ENCODE assay signal across 8 cellular contexts in the genomic region with DNA sequence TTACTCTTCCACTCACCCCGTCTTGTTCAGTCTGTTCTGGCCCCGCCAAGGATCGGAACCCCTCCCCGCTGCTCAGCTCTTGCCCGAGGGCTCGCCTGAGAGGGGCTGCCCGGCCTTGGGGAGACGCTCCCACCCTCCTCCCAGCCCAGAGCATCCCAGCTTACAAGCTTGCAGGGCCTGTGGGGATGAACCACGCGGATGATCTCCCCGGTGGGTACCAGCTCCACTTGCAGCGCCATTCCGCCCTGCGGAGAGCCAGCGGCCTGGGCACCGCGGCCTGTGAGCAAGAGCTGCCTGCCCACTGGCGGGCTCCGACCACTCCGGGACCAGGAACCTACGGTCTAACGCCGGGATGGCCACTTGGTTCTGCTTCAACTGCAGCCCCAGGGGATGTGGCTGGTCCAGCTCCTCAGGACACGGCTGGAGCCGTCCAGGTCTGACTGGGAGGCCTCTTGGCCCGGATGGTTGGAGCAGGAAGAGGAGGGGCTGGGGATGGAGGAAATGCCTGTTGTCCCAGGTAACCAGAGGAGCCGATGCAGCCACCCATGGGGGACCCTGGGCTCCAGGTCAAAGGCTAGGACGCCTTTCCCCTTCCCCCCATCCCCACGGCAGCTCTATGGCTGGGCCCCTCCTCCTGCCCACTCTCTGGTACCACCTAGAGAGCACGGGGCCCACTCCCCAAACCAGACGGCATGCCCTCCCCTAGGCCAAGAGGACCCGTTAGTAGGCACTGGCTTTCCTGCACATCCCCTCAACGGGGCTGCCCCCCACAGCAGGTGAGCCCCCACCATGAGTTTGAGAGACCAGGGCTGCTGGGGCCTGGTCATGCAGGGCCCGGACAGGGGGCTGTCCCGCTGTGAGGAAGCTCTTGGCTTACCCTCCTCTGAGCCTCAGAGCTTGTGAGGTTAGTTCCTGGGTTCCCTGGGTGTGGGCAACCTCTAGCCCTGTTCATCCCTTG. TPM values are rescaled to one million over a fixed set of nuclear protein-coding genes. Genes with fewer than 3 reads are reported as not detected.
A peak's percentile ranks its signal among the peaks of the same experiment; 100 is the strongest.
DNase-seq lines count a peak whose midpoint lies in the region; ATAC-seq and TF ChIP-seq lines count a peak whose summit lies in the region.

A gene with protein sequence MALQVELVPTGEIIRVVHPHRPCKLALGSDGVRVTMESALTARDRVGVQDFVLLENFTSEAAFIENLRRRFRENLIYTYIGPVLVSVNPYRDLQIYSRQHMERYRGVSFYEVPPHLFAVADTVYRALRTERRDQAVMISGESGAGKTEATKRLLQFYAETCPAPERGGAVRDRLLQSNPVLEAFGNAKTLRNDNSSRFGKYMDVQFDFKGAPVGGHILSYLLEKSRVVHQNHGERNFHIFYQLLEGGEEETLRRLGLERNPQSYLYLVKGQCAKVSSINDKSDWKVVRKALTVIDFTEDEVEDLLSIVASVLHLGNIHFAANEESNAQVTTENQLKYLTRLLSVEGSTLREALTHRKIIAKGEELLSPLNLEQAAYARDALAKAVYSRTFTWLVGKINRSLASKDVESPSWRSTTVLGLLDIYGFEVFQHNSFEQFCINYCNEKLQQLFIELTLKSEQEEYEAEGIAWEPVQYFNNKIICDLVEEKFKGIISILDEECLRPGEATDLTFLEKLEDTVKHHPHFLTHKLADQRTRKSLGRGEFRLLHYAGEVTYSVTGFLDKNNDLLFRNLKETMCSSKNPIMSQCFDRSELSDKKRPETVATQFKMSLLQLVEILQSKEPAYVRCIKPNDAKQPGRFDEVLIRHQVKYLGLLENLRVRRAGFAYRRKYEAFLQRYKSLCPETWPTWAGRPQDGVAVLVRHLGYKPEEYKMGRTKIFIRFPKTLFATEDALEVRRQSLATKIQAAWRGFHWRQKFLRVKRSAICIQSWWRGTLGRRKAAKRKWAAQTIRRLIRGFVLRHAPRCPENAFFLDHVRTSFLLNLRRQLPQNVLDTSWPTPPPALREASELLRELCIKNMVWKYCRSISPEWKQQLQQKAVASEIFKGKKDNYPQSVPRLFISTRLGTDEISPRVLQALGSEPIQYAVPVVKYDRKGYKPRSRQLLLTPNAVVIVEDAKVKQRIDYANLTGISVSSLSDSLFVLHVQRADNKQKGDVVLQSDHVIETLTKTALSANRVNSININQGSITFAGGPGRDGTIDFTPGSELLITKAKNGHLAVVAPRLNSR (minus strand): TSS at position 438 of the 958 bp plus-strand sequence. CDS start 199 bp downstream, at position 239.

- H3K36me3 ChIP-seq in GM23338 (ENCODE audit: insufficient read depth) = no peaks in the 10 kb centered on the region
- H3K36me3 ChIP-seq in rectal smooth muscle tissue (ENCODE audit: control insufficient read depth, insufficient read depth, low read length) = peaks cover 13% of the 10 kb centered on the region

- peak within 1 kb of the TSS; percentile 25 for H3K9ac ChIP-seq in rectal smooth muscle tissue (ENCODE audit: low read length)

- H3K4me3 ChIP-seq in GM23338 (peak within 1 kb of the TSS; percentile 84), rectal smooth muscle tissue (ENCODE audit: low read length) (peak within 1 kb of the TSS; percentile 48)

- H3K4me2 ChIP-seq in GM23338 = peak within 1 kb of the TSS; percentile 96

- H4K20me1 ChIP-seq in GM23338 (replicated peaks; ENCODE audit: insufficient read depth) = no peaks in the 10 kb centered on the region; the same call in 1 of the 2 replicates

- H3K4me1 Mint-ChIP-seq in GM23338 = peaks cover 26% of the 10 kb centered on the region
- peaks cover 33% of the 10 kb centered on the region for H3K4me1 Mint-ChIP-seq in activated T-cell treated with anti-CD3 and anti-CD28 coated beads, Interleukin-2, amount 50 U/mL, for 4 hours (ENCODE audit: low read depth)

- no peaks in the 10 kb centered on the region; the same call in 2 of the 3 replicates for H3K9me3 Mint-ChIP-seq in GM23338
- H3K9me3 Mint-ChIP-seq in activated T-cell treated with anti-CD3 and anti-CD28 coated beads, Interleukin-2, amount 50 U/mL, for 4 hours = no peaks in the 10 kb centered on the region

- ATAC-seq in GM23338 (peak; percentile 34), left cardiac atrium (peak in 1 of 2 donors; percentile 2), GM18870 (IDR thresholded peaks at IDR 0.05; ENCODE audit: unreplicated experiment) (no peak)
- no peak for ATAC-seq in activated T-cell treated with anti-CD3 and anti-CD28 coated beads, Interleukin-2, amount 50 U/mL, for 4 hours

- H3K36me3 Mint-ChIP-seq in GM23338 (ENCODE audit: low read depth) = no peaks in the 10 kb centered on the region
- no peaks in the 10 kb centered on the region for H3K36me3 Mint-ChIP-seq in activated T-cell treated with anti-CD3 and anti-CD28 coated beads, Interleukin-2, amount 50 U/mL, for 4 hours (ENCODE audit: insufficient read depth)

- peaks cover 28% of the 10 kb centered on the region for H3K27me3 ChIP-seq in GM23338 (ENCODE audit: insufficient read depth)
- no peaks in the 10 kb centered on the region for H3K27me3 ChIP-seq in rectal smooth muscle tissue (ENCODE audit: control insufficient read depth, insufficient read depth, low read length)

- H3K4me1 ChIP-seq in GM23338 (ENCODE audit: insufficient read depth) (peaks cover 12% of the 10 kb centered on the region), rectal smooth muscle tissue (ENCODE audit: control insufficient read depth, insufficient read depth, low read length) (peaks cover 38% of the 10 kb centered on the region)

- DNase-seq in GM23338 (ENCODE audit: low spot score) (peak; percentile 72), left cardiac atrium (peak; percentile 55), NCI-H1930 (lab: John Stamatoyannopoulos, UW) (no peak), nucleus accumbens (lab: John Stamatoyannopoulos, UW) (no peak), NCI-H1417 treated with DMSO at 0.1 percent for 48 hours (lab: John Stamatoyannopoulos, UW) (no peak)
- no peak for DNase-seq in activated T-cell treated with anti-CD3 and anti-CD28 coated beads, Interleukin-2, amount 50 U/mL, for 4 hours

- peaks cover 27% of the 10 kb centered on the region for H3K27me3 Mint-ChIP-seq in GM23338 (ENCODE audit: insufficient read depth, low read depth, poor library complexity)
- H3K27me3 Mint-ChIP-seq in activated T-cell treated with anti-CD3 and anti-CD28 coated beads, Interleukin-2, amount 50 U/mL, for 4 hours (ENCODE audit: low read depth) = no peaks in the 10 kb centered on the region

- intact Hi-C loops in left cardiac atrium (cut with DNase I) = loop anchor here in 1 of 2 donors (2.0 kb wide), 1 partner anchor 20 kb away; no protein-coding TSS in a partner anchor

- TF ChIP-seq CTCF in GM23338 (conservative IDR thresholded peaks at IDR 0.05; ENCODE audit: low read depth in 2 of 2) = no peak

- H3K27ac ChIP-seq in GM23338 (ENCODE audit: low read depth) (no peak within 1 kb of the TSS), rectal smooth muscle tissue (ENCODE audit: low read depth, low read length) (peak within 1 kb of the TSS; percentile 70)

- H3K4me3 Mint-ChIP-seq in GM23338 = peak within 1 kb of the TSS; percentile 89
- peak within 1 kb of the TSS; percentile 82 for H3K4me3 Mint-ChIP-seq in activated T-cell treated with anti-CD3 and anti-CD28 coated beads, Interleukin-2, amount 50 U/mL, for 4 hours

- H3F3A ChIP-seq in GM23338 (replicated peaks; ENCODE audit: low read depth) = peaks cover 25% of the 10 kb centered on the region; the same call in 1 of the 2 replicates

- H3K79me2 ChIP-seq in GM23338 (replicated peaks; ENCODE audit: insufficient read depth) = peaks cover 8% of the 10 kb centered on the region; the same call in 1 of the 2 replicates

- H3K9me2 ChIP-seq in GM23338 (ENCODE audit: insufficient read depth) = no peaks in the 10 kb centered on the region

- H2AFZ ChIP-seq in GM23338 = peak within 1 kb of the TSS; percentile 80

- no peak within 1 kb of the TSS for H3K27ac Mint-ChIP-seq in GM23338

TF ChIP-seq in GM23338, 12 proteins besides CTCF, POLR2A, EP300 and RAD21:
- TF ChIP-seq POLR2AphosphoS5 (IDR thresholded peaks at IDR 0.05; ENCODE audit: low read depth) = peak; percentile 76
- TF ChIP-seq EZH2phosphoT487 (IDR thresholded peaks at IDR 0.05; ENCODE audit: unreplicated experiment) = no peak

RNA-seq across cellular contexts. Expression of the gene that starts here (rescaled TPM):
- 35.2 and 57.1 TPM in 2 replicates for total RNA-seq in GM23338 (2014; rRNA removed; shearing (Covaris generic))
- 12.3 and 13.9 TPM in 2 replicates for polyA plus RNA-seq in GM23338 (2016; fragmentation: Nextera tagmentation; extraction: Ambion mirVana)
- total RNA-seq in activated T-cell treated with anti-CD3 and anti-CD28 coated beads, Interleukin-2, amount 50 U/mL, for 4 hours = 10 to 100 TPM; 16.7 to 34.5 (median 18.3) TPM
- 100 to 1,000 TPM; 175 to 184 TPM for total RNA-seq in left cardiac atrium

Comparison
In these comparisons a context has a peak if more than half of its experiments do, and no peak if none do; other contexts are left out.
1. DNase-seq: peak in GM23338 (single experiment) and left cardiac atrium (single experiment); none in activated T-cell treated with anti-CD3 and anti-CD28 coated beads, Interleukin-2, amount 50 U/mL, for 4 hours (single experiment), NCI-H1930 (0 of 2), nucleus accumbens (0 of 56) and NCI-H1417 treated with DMSO at 0.1 percent for 48 hours (single experiment).